11 cellular contexts compared by ENCODE assay signal in the genomic region with DNA sequence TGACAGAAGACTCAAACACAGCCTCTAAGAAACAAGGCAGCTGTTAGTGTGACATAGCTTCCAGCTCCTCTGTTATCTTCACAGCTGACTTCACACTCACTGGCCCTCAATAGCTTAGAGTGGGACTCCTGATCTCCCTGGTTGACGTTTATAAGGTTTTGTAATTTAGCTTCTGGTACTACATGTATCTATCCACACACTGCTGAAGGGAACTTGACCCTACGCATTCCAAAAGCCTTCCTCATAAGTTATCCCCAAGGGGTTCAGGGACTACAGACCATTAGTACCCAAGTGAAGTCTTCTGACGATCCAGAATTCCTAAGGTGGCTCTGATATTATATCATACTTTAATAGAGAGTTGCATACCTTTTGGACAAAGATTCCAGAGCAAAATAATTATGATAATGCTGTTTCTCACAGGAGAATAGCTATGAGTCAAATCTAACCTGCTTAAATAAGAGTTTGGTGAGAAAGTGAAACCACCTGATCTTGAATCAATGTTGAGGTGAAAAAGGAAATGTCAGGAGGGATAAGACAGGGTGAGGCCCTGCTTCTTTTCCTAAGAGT. TPM values are rescaled to one million over a fixed set of nuclear protein-coding genes. Genes with fewer than 3 reads are reported as not detected.
DNase-seq lines count a peak whose midpoint lies in the region; ATAC-seq and TF ChIP-seq lines count a peak whose summit lies in the region.
"Had no signal": no experiment of that assay in that cellular context is flagged by ENCODE, and none has a peak within 500 bp of the region (broad histone marks: within the 10 kb centered on the region; RNA-seq: fewer than 3 reads in every experiment).

No MANE protein-coding gene starts in this region.

- WGBS in SK-N-SH (ENCODE audit: low lambda C conversion rate) = 47% methylated on average over 3 of the region's 3 CpGs

- DNase-seq in A172 (ENCODE audit: low spot score) = peak; percentile 80
- DNase-seq in SK-N-SH = no peak
- DNase-seq in glomerular visceral epithelial cell (ENCODE audit: extremely low spot score) = peak; percentile 73
- no peak for DNase-seq in CD1c-positive myeloid dendritic cell (ENCODE audit: extremely low spot score)
- no peak for DNase-seq in anterior cingulate cortex (lab: John Stamatoyannopoulos, UW)
- DNase-seq: activated CD4-positive, alpha-beta T cell treated with anti-CD3 and anti-CD28 coated beads, Interleukin-2, amount 50 U/mL, for 4 hours; hippocampal formation had no signal

- H3K9me2 ChIP-seq in SK-N-SH = no peaks in the 10 kb centered on the region

- H3K27ac ChIP-seq in SK-N-SH (ENCODE audit: low read depth in 2 of 2, low read length in 1 of 2) = peak overlapping the region in 1 of 2 experiments; percentile 55; a peak in 3 of 4 replicates

- peak overlapping the region in 1 of 2 experiments; percentile 5; a peak in 1 of 4 replicates for H3K4me3 ChIP-seq in SK-N-SH (ENCODE audit: low read depth in 2 of 2, low read length in 1 of 2)

- no peak overlapping the region for H2AFZ ChIP-seq in SK-N-SH (ENCODE audit: low read depth)

- TF ChIP-seq RAD21 in SK-N-SH (IDR thresholded peaks at IDR 0.05; ENCODE audit: low read length) = no peak

- TF ChIP-seq EP300 in SK-N-SH (IDR thresholded peaks at IDR 0.05; ENCODE audit: borderline replicate concordance in 1 of 2, low read depth in 1 of 2, low read length in 1 of 2) = no peak

- CTCF ChIA-PET in SK-N-SH (lab: Yijun Ruan, JAX) = interaction anchor here (1.0 to 9.7 kb wide), 3 partner anchors 9 to 18 kb away, joined by 4 to 101 read pairs (median 4); a partner anchor contains a TSS

- TF ChIP-seq CTCF in SK-N-SH (IDR thresholded peaks at IDR 0.05) = no peak

- H3K4me1 ChIP-seq in SK-N-SH (ENCODE audit: control insufficient read depth in 1 of 2, insufficient read depth in 2 of 2, low read depth in 1 of 2, low read length in 1 of 2) = peaks cover 0 to 27% of the 10 kb centered on the region in 2 experiments; a peak in 3 of 4 replicates

- no peaks in the 10 kb centered on the region for H3K36me3 ChIP-seq in SK-N-SH (replicated peaks in 1 of 2; ENCODE audit: control insufficient read depth in 1 of 2, insufficient read depth in 2 of 2, low read length in 1 of 2)

- ATAC-seq in GM18868 (IDR thresholded peaks at IDR 0.05; ENCODE audit: unreplicated experiment) (peak; percentile 59), GM18870 (IDR thresholded peaks at IDR 0.05; ENCODE audit: unreplicated experiment) (no peak), HG03045 (IDR thresholded peaks at IDR 0.05; ENCODE audit: unreplicated experiment) (no peak)

- no peak overlapping the region for H3K9ac ChIP-seq in SK-N-SH

- H3K9me3 ChIP-seq in SK-N-SH = no peaks in the 10 kb centered on the region

- H4K20me1 ChIP-seq in SK-N-SH (ENCODE audit: insufficient read depth) = peaks cover 1% of the 10 kb centered on the region; the same call in 1 of the 2 replicates

- H3F3A ChIP-seq in SK-N-SH (replicated peaks; ENCODE audit: insufficient read depth) = no peaks in the 10 kb centered on the region

- H3K4me2 ChIP-seq in SK-N-SH = peak overlapping the region; percentile 45

- H3K27me3 ChIP-seq in SK-N-SH (ENCODE audit: insufficient read depth) = no peaks in the 10 kb centered on the region

- POLR2A ChIA-PET in SK-N-SH (lab: Yijun Ruan, JAX) = interaction anchor here (1.5 kb wide), 1 partner anchor 15 kb away, joined by 4 read pairs; no protein-coding TSS in a partner anchor

- H3K79me2 ChIP-seq in SK-N-SH (ENCODE audit: insufficient read depth) = peaks cover 4% of the 10 kb centered on the region; the same call in 1 of the 2 replicates

TF ChIP-seq in SK-N-SH, 30 proteins besides CTCF, POLR2A, EP300 and RAD21:
- TF ChIP-seq EZH2phosphoT487 (IDR thresholded peaks at IDR 0.05; ENCODE audit: borderline replicate concordance, low read depth) = no peak
- no peak for TF ChIP-seq RFX5 (IDR thresholded peaks at IDR 0.05; ENCODE audit: low read length)
- no peak for TF ChIP-seq NFIC (IDR thresholded peaks at IDR 0.05; ENCODE audit: borderline replicate concordance)
- no peak for TF ChIP-seq TCF12 (IDR thresholded peaks at IDR 0.05)
- no peak for TF ChIP-seq FOXJ3 (CRISPR knock-in tag; IDR thresholded peaks at IDR 0.05)
- TF ChIP-seq MXI1 (IDR thresholded peaks at IDR 0.05; ENCODE audit: low read depth, low read length) = no peak
- TF ChIP-seq TAF1 (IDR thresholded peaks at IDR 0.05; ENCODE audit: borderline replicate concordance, low read depth, low read length) = no peak
- TF ChIP-seq POLR2AphosphoS5 (IDR thresholded peaks at IDR 0.05; ENCODE audit: low read depth, low read length) = no peak
- no peak for TF ChIP-seq FOSL2 (IDR thresholded peaks at IDR 0.05; ENCODE audit: borderline replicate concordance, low read depth)
- TF ChIP-seq NRF1 (IDR thresholded peaks at IDR 0.05; ENCODE audit: low read depth, low read length) = no peak

RNA-seq across cellular contexts. Expression of a gene that starts 14.5 kb away (rescaled TPM):
- 41.7 and 52.6 TPM in 2 replicates for total RNA-seq in A172 (2014; rRNA removed; shearing (Covaris generic))
- 27.2 and 33.7 TPM in 2 replicates for polyA plus RNA-seq in SK-N-SH (2012; rRNA removed)
- polyA plus RNA-seq in SK-N-SH (2012; cell fraction: cytosol; rRNA removed) = 24.0 and 27.7 TPM in 2 replicates
- polyA plus RNA-seq in SK-N-SH (2012; cell fraction: nucleus; rRNA removed) = 36.5 and 55.0 TPM in 2 replicates

RNA-seq across cellular contexts. Expression of a gene that starts 14.6 kb away (rescaled TPM):
- total RNA-seq in A172 (2014; rRNA removed; shearing (Covaris generic)) = 27.1 and 29.1 TPM in 2 replicates
- polyA plus RNA-seq in SK-N-SH (2012; rRNA removed) = 9.7 and 11.7 TPM in 2 replicates
- polyA plus RNA-seq in SK-N-SH (2012; cell fraction: cytosol; rRNA removed) = 7.4 and 8.1 TPM in 2 replicates
- 16.4 and 27.5 TPM in 2 replicates for polyA plus RNA-seq in SK-N-SH (2012; cell fraction: nucleus; rRNA removed)

RNA-seq across cellular contexts. Expression of a gene that starts 16.3 kb away (rescaled TPM):
- not detected in 2 replicates for total RNA-seq in A172 (2014; rRNA removed; shearing (Covaris generic))
- not detected in 2 replicates for polyA plus RNA-seq in SK-N-SH (2012; rRNA removed)
- polyA plus RNA-seq in SK-N-SH (2012; cell fraction: cytosol; rRNA removed) = not detected in 2 replicates
- not detected in 2 replicates for polyA plus RNA-seq in SK-N-SH (2012; cell fraction: nucleus; rRNA removed)
- total RNA-seq: H1 had no signal
- polyA plus RNA-seq: H1 had no signal

Comparison
In these comparisons a context has a peak if more than half of its experiments do, and no peak if none do; other contexts are left out.
1. DNase-seq: peak in A172 (single experiment) and glomerular visceral epithelial cell (single experiment); none in SK-N-SH (single experiment), CD1c-positive myeloid dendritic cell (single experiment) and anterior cingulate cortex (0 of 58).